ENCODE assay signal across 33 cellular contexts in the genomic region with DNA sequence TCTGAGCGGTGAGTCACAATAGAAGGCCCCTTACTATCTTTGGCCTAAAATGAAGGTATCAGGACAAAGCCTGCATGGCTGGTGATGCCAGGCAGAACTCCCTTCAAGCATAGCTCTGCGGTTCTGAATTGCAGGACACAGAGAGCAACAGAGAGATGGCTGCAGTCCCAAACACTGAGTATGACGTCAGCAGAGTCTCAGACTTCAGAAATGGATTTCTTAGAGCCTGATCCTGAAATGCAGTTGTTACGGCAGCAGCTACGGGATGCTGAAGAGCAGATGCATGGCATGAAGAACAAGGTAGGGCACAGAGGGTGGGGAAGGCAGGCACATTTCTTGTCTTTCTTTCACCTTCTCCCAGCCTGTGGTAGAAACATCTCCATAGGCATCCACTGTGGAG. TPM values are rescaled to one million over a fixed set of nuclear protein-coding genes. Genes with fewer than 3 reads are reported as not detected.
"Had no signal": no experiment of that assay in that cellular context is flagged by ENCODE, and none has a peak within 500 bp of the region (broad histone marks: within the 10 kb centered on the region; RNA-seq: fewer than 3 reads in every experiment).

No MANE protein-coding gene starts in this region.

- H3K4me3 ChIP-seq: body of pancreas, esophagus muscularis mucosa, gastroesophageal sphincter had no signal

- FAIRE-seq: colon had no signal

- H3K27ac ChIP-seq: body of pancreas, esophagus muscularis mucosa, gastroesophageal sphincter, VCaP had no signal

- H3K27ac Mint-ChIP-seq: activated B cell treated with CpG ODN at 0.5 μM for 24 hours; activated CD8-positive, alpha-beta T cell treated with anti-CD3 and anti-CD28 coated beads for 36 hours; activated naive CD4-positive, alpha-beta T cell treated with anti-CD3 and anti-CD28 coated beads, Interleukin-2, amount 10 ng/mL, durations not matched to agents 7 days and 5 days; activated naive CD4-positive, alpha-beta T cell treated with anti-CD3 and anti-CD28 coated beads, Interleukin-2, amount 50 U/mL, for 72 hours; activated naive CD8-positive, alpha-beta T cell treated with anti-CD3 and anti-CD28 coated beads, Interleukin-2, amount 10 ng/mL, durations not matched to agents 7 days and 5 days; activated T-helper 17 cell treated with anti-CD3 and anti-CD28 coated beads, Interleukin-2, amount 50 U/mL, for 72 hours; effector memory CD8-positive, alpha-beta T cell had no signal

- ATAC-seq: activated CD4-positive, CD25-positive, alpha-beta regulatory T cell treated with anti-CD3 and anti-CD28 coated beads, Interleukin-2, amount 50 U/mL, for 24 hours; activated CD8-positive, alpha-beta T cell treated with anti-CD3 and anti-CD28 coated beads for 36 hours; activated naive CD4-positive, alpha-beta T cell treated with anti-CD3 and anti-CD28 coated beads, Interleukin-2, amount 50 U/mL, for 72 hours; activated T-cell treated with anti-CD3 and anti-CD28 coated beads, Interleukin-2, amount 50 U/mL, for 4 hours; activated T-helper 17 cell treated with anti-CD3 and anti-CD28 coated beads, Interleukin-2, amount 50 U/mL, for 72 hours; body of pancreas; effector memory CD8-positive, alpha-beta T cell; gastroesophageal sphincter had no signal

- H3K27me3 ChIP-seq: body of pancreas, esophagus muscularis mucosa, gastroesophageal sphincter had no signal

- H3K4me1 ChIP-seq: esophagus muscularis mucosa, gastroesophageal sphincter had no signal

- H3K9me3 ChIP-seq: body of pancreas, esophagus muscularis mucosa, gastroesophageal sphincter had no signal

- H3K27me3 Mint-ChIP-seq: activated B cell treated with CpG ODN at 0.5 μM for 24 hours; activated CD8-positive, alpha-beta T cell treated with anti-CD3 and anti-CD28 coated beads for 36 hours; activated naive CD4-positive, alpha-beta T cell treated with anti-CD3 and anti-CD28 coated beads, Interleukin-2, amount 10 ng/mL, durations not matched to agents 7 days and 5 days; activated naive CD8-positive, alpha-beta T cell treated with anti-CD3 and anti-CD28 coated beads, Interleukin-2, amount 10 ng/mL, durations not matched to agents 7 days and 5 days; activated T-helper 17 cell treated with anti-CD3 and anti-CD28 coated beads, Interleukin-2, amount 50 U/mL, for 72 hours; effector memory CD8-positive, alpha-beta T cell had no signal

- DNase-seq: activated B cell treated with CpG ODN at 0.5 μM for 24 hours; activated CD4-positive, alpha-beta T cell treated with anti-CD3 and anti-CD28 coated beads for 48 hours; activated CD4-positive, alpha-beta T cell treated with anti-CD3 and anti-CD28 coated beads, Interleukin-2, amount 50 U/mL, for 1 hour; activated CD4-positive, alpha-beta T cell treated with anti-CD3 and anti-CD28 coated beads, Interleukin-2, amount 50 U/mL, for 48 hours; activated CD8-positive, alpha-beta memory T cell treated with anti-CD3 and anti-CD28 coated beads for 24 hours; activated CD8-positive, alpha-beta T cell treated with anti-CD3 and anti-CD28 coated beads for 36 hours; activated gamma-delta T cell; activated naive CD4-positive, alpha-beta T cell; activated naive CD4-positive, alpha-beta T cell treated with anti-CD3 and anti-CD28 coated beads, Interleukin-2, amount 10 ng/mL, durations not matched to agents 7 days and 5 days; activated naive CD8-positive, alpha-beta T cell treated with anti-CD3 and anti-CD28 coated beads, Interleukin-2, amount 10 ng/mL, durations not matched to agents 7 days and 5 days; activated T-cell treated with anti-CD3 and anti-CD28 coated beads, Interleukin-2, amount 50 U/mL, for 4 hours; anterior cingulate cortex; body of pancreas; caudate nucleus; cortex of kidney; dermis blood vessel endothelial cell; effector CD4-positive, alpha-beta T cell; effector memory CD8-positive, alpha-beta T cell; erythroblast; foreskin melanocyte; head of caudate nucleus; T-helper 2 cell had no signal

- H3K9me3 Mint-ChIP-seq: activated B cell treated with CpG ODN at 0.5 μM for 24 hours; activated CD8-positive, alpha-beta T cell treated with anti-CD3 and anti-CD28 coated beads for 36 hours; activated naive CD4-positive, alpha-beta T cell treated with anti-CD3 and anti-CD28 coated beads, Interleukin-2, amount 10 ng/mL, durations not matched to agents 7 days and 5 days; activated naive CD4-positive, alpha-beta T cell treated with anti-CD3 and anti-CD28 coated beads, Interleukin-2, amount 50 U/mL, for 72 hours; activated naive CD8-positive, alpha-beta T cell treated with anti-CD3 and anti-CD28 coated beads, Interleukin-2, amount 10 ng/mL, durations not matched to agents 7 days and 5 days; activated T-cell treated with anti-CD3 and anti-CD28 coated beads, Interleukin-2, amount 50 U/mL, for 4 hours; activated T-helper 17 cell treated with anti-CD3 and anti-CD28 coated beads, Interleukin-2, amount 50 U/mL, for 72 hours; effector memory CD8-positive, alpha-beta T cell had no signal

- H3K4me3 Mint-ChIP-seq: activated B cell treated with CpG ODN at 0.5 μM for 24 hours; activated CD8-positive, alpha-beta T cell treated with anti-CD3 and anti-CD28 coated beads for 36 hours; activated naive CD4-positive, alpha-beta T cell treated with anti-CD3 and anti-CD28 coated beads, Interleukin-2, amount 10 ng/mL, durations not matched to agents 7 days and 5 days; activated naive CD8-positive, alpha-beta T cell treated with anti-CD3 and anti-CD28 coated beads, Interleukin-2, amount 10 ng/mL, durations not matched to agents 7 days and 5 days; activated T-cell treated with anti-CD3 and anti-CD28 coated beads, Interleukin-2, amount 50 U/mL, for 4 hours; activated T-helper 17 cell treated with anti-CD3 and anti-CD28 coated beads, Interleukin-2, amount 50 U/mL, for 72 hours; effector memory CD8-positive, alpha-beta T cell had no signal

- H3K36me3 Mint-ChIP-seq: activated naive CD4-positive, alpha-beta T cell treated with anti-CD3 and anti-CD28 coated beads, Interleukin-2, amount 10 ng/mL, durations not matched to agents 7 days and 5 days; activated naive CD8-positive, alpha-beta T cell treated with anti-CD3 and anti-CD28 coated beads, Interleukin-2, amount 10 ng/mL, durations not matched to agents 7 days and 5 days had no signal

- H3K4me1 Mint-ChIP-seq: activated B cell treated with CpG ODN at 0.5 μM for 24 hours; activated naive CD4-positive, alpha-beta T cell treated with anti-CD3 and anti-CD28 coated beads, Interleukin-2, amount 10 ng/mL, durations not matched to agents 7 days and 5 days; activated naive CD8-positive, alpha-beta T cell treated with anti-CD3 and anti-CD28 coated beads, Interleukin-2, amount 10 ng/mL, durations not matched to agents 7 days and 5 days; activated T-helper 17 cell treated with anti-CD3 and anti-CD28 coated beads, Interleukin-2, amount 50 U/mL, for 72 hours had no signal

RNA-seq across cellular contexts. Expression of gene FLNC, which starts 25.0 kb away (rescaled TPM):
- total RNA-seq: activated B cell treated with CpG ODN at 0.5 μM for 24 hours; activated naive CD8-positive, alpha-beta T cell treated with anti-CD3 and anti-CD28 coated beads, Interleukin-2, amount 10 ng/mL, durations not matched to agents 7 days and 5 days had no signal

RNA-seq across cellular contexts. Expression of gene OPN1SW, which starts 29.6 kb away (rescaled TPM):
- total RNA-seq: activated B cell treated with CpG ODN at 0.5 μM for 24 hours; activated CD8-positive, alpha-beta T cell treated with anti-CD3 and anti-CD28 coated beads for 36 hours; activated naive CD4-positive, alpha-beta T cell treated with anti-CD3 and anti-CD28 coated beads, Interleukin-2, amount 50 U/mL, for 72 hours; activated naive CD8-positive, alpha-beta T cell treated with anti-CD3 and anti-CD28 coated beads, Interleukin-2, amount 10 ng/mL, durations not matched to agents 7 days and 5 days; activated T-cell treated with anti-CD3 and anti-CD28 coated beads, Interleukin-2, amount 50 U/mL, for 4 hours; activated T-helper 17 cell treated with anti-CD3 and anti-CD28 coated beads, Interleukin-2, amount 50 U/mL, for 72 hours; body of pancreas; chondrocyte; dermis blood vessel endothelial cell; esophagus muscularis mucosa; fibroblast of villous mesenchyme; gastroesophageal sphincter; glomerular endothelial cell; T-helper 1 cell treated with Interleukin-12 subunit alpha and Interleukin-12 subunit beta and Interleukin-4 antibody, amounts not matched to agents 30 ng/mL and 1 ng/mL, for 36 hours had no signal
